Comparison of ENCODE assay signal across 3 cellular contexts in genomic region chr3:97001611-97002010, GRCh38.
"Had no signal": no experiment of that assay in that cellular context is flagged by ENCODE, and none has a peak within 500 bp of the region (broad histone marks: within the 10 kb centered on the region; RNA-seq: fewer than 3 reads in every experiment).

No MANE protein-coding gene starts in this region.

- DNase-seq: GDM1, GF-D8 had no signal

- H3K4me3 ChIP-seq: GM12878 had no signal

- ATAC-seq: GM12878 had no signal
